In the genomic region with DNA sequence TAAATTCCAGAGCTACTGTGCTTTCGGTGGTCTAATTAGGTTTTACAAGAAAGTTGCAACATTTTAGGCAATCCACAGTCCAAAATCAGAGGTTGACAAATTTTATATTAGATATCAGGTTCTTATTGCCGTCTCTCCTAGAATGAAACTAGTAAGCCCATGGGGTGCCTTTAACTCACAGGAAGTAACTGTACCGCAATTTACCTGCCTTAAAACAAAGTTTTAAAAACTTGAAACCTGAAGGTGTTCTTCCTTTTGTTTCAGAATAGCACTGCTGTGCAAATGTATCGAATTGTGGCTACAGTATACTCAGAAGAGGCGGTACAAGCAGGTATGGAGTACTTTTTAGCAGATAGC, we compare ENCODE assay signal across 1 cellular context.
TF ChIP-seq lines count a peak whose summit lies in the region.

No MANE protein-coding gene starts in this region.

TF ChIP-seq in HepG2, 621 proteins besides CTCF, POLR2A, EP300 and RAD21 (continued from another document):
- TF ChIP-seq, protein P1, sequence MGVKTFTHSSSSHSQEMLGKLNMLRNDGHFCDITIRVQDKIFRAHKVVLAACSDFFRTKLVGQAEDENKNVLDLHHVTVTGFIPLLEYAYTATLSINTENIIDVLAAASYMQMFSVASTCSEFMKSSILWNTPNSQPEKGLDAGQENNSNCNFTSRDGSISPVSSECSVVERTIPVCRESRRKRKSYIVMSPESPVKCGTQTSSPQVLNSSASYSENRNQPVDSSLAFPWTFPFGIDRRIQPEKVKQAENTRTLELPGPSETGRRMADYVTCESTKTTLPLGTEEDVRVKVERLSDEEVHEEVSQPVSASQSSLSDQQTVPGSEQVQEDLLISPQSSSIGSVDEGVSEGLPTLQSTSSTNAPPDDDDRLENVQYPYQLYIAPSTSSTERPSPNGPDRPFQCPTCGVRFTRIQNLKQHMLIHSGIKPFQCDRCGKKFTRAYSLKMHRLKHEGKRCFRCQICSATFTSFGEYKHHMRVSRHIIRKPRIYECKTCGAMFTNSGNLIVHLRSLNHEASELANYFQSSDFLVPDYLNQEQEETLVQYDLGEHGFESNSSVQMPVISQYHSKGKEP (CRISPR knock-in tag; IDR thresholded peaks at IDR 0.05): no peak
- no peak for TF ChIP-seq ZBTB38 (CRISPR knock-in tag; IDR thresholded peaks at IDR 0.05)
- no peak for TF ChIP-seq HNF4G (IDR thresholded peaks at IDR 0.05; ENCODE audit: borderline replicate concordance, low read depth, low read length)
- no peak for TF ChIP-seq HNF4G (CRISPR knock-in tag; IDR thresholded peaks at IDR 0.05; ENCODE audit: borderline replicate concordance, low read depth)
- TF ChIP-seq CC2D1A (CRISPR knock-in tag; IDR thresholded peaks at IDR 0.05): no peak
- TF ChIP-seq, protein P2, sequence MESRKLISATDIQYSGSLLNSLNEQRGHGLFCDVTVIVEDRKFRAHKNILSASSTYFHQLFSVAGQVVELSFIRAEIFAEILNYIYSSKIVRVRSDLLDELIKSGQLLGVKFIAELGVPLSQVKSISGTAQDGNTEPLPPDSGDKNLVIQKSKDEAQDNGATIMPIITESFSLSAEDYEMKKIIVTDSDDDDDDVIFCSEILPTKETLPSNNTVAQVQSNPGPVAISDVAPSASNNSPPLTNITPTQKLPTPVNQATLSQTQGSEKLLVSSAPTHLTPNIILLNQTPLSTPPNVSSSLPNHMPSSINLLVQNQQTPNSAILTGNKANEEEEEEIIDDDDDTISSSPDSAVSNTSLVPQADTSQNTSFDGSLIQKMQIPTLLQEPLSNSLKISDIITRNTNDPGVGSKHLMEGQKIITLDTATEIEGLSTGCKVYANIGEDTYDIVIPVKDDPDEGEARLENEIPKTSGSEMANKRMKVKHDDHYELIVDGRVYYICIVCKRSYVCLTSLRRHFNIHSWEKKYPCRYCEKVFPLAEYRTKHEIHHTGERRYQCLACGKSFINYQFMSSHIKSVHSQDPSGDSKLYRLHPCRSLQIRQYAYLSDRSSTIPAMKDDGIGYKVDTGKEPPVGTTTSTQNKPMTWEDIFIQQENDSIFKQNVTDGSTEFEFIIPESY (CRISPR knock-in tag; IDR thresholded peaks at IDR 0.05): no peak
- TF ChIP-seq, protein P3, sequence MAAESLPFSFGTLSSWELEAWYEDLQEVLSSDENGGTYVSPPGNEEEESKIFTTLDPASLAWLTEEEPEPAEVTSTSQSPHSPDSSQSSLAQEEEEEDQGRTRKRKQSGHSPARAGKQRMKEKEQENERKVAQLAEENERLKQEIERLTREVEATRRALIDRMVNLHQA (CRISPR knock-in tag; IDR thresholded peaks at IDR 0.05): no peak
- no peak for TF ChIP-seq ISL2 (CRISPR knock-in tag; IDR thresholded peaks at IDR 0.05)
- TF ChIP-seq, protein P4, sequence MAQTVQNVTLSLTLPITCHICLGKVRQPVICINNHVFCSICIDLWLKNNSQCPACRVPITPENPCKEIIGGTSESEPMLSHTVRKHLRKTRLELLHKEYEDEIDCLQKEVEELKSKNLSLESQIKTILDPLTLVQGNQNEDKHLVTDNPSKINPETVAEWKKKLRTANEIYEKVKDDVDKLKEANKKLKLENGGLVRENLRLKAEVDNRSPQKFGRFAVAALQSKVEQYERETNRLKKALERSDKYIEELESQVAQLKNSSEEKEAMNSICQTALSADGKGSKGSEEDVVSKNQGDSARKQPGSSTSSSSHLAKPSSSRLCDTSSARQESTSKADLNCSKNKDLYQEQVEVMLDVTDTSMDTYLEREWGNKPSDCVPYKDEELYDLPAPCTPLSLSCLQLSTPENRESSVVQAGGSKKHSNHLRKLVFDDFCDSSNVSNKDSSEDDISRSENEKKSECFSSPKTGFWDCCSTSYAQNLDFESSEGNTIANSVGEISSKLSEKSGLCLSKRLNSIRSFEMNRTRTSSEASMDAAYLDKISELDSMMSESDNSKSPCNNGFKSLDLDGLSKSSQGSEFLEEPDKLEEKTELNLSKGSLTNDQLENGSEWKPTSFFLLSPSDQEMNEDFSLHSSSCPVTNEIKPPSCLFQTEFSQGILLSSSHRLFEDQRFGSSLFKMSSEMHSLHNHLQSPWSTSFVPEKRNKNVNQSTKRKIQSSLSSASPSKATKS (CRISPR knock-in tag; IDR thresholded peaks at IDR 0.05): no peak
- TF ChIP-seq JARID2 (CRISPR knock-in tag; IDR thresholded peaks at IDR 0.05; ENCODE audit: insufficient replicate concordance): no peak
